Comparison of ENCODE assay signal across 10 cellular contexts in genomic region chr3:177827517-177828249, GRCh38.
DNase-seq lines count a peak whose midpoint lies in the region; ATAC-seq, FAIRE-seq and TF ChIP-seq lines count a peak whose summit lies in the region.
"Had no signal": no experiment of that assay in that cellular context is flagged by ENCODE, and none has a peak within 500 bp of the region (broad histone marks: within the 10 kb centered on the region; RNA-seq: fewer than 3 reads in every experiment).

No MANE protein-coding gene starts in this region.

- H3K27ac ChIP-seq in HCT116 (ENCODE audit: low read depth, low read length), result no peak overlapping the region
- H3K27ac ChIP-seq in left lung, result no peak overlapping the region
- H3K27ac ChIP-seq: SJSA1 had no signal

- no peak overlapping the region for H3K9ac ChIP-seq in HCT116 (ENCODE audit: low read length)

- H3K4me3 ChIP-seq in AG09309 (ENCODE audit: control insufficient read depth, low read depth, low read length), result no peak overlapping the region
- H3K4me3 ChIP-seq in HCT116 (replicated peaks in 1 of 2; ENCODE audit: low read depth in 1 of 2, low read length in 2 of 2), result no peak overlapping the region
- H3K4me3 ChIP-seq in left lung, result no peak overlapping the region
- H3K4me3 ChIP-seq: SJSA1 had no signal

- no peak for TF ChIP-seq POLR2A in HCT116 (IDR thresholded peaks at IDR 0.05; ENCODE audit: borderline replicate concordance, extremely low read depth, insufficient read depth, insufficient read length)
- TF ChIP-seq POLR2A in GM12892 (IDR thresholded peaks at IDR 0.05; ENCODE audit: low read depth, low read length), result no peak

- no peak overlapping the region for H3K4me3 Mint-ChIP-seq in WTC11

- ATAC-seq in HCT116, result peak; percentile 57
- no peak for ATAC-seq in WTC11
- ATAC-seq in left lung, result peak; percentile 33

- H3K79me2 ChIP-seq in HCT116 (ENCODE audit: insufficient read depth, low read length), result no peaks in the 10 kb centered on the region

- H3K9me3 ChIP-seq in HCT116 (ENCODE audit: control insufficient read depth in 1 of 2, insufficient read depth in 1 of 2, low read depth in 1 of 2, low read length in 2 of 2) (no peaks in the 10 kb centered on the region), left lung (no peaks in the 10 kb centered on the region)
- H3K9me3 ChIP-seq: SJSA1 had no signal

- no peaks in the 10 kb centered on the region for H3K36me3 ChIP-seq in HCT116 (ENCODE audit: control insufficient read depth in 1 of 2, insufficient read depth in 2 of 2, low read length in 2 of 2)
- no peaks in the 10 kb centered on the region for H3K36me3 ChIP-seq in left lung
- H3K36me3 ChIP-seq: SJSA1 had no signal

- no TSS peak for BruUV-seq in HCT116 (replicated peaks; lab: Mats Ljungman, UMichigan)

- no peaks in the 10 kb centered on the region for H3K27me3 Mint-ChIP-seq in WTC11 (ENCODE audit: low read depth)

- H3K36me3 Mint-ChIP-seq in WTC11, result no peaks in the 10 kb centered on the region

- no peak for TF ChIP-seq RAD21 in HCT116 (IDR thresholded peaks at IDR 0.05; ENCODE audit: low read depth)

- CTCF ChIA-PET in HCT116 (lab: Charles Lee), result interaction anchor here (1.6 kb wide), 1 partner anchor 9 kb away, joined by 3 read pairs; no protein-coding TSS in a partner anchor
- CTCF ChIA-PET in WTC11 (lab: Charles Lee), result no interaction called here

- no peak overlapping the region for H3K27ac Mint-ChIP-seq in WTC11

- H3K27me3 ChIP-seq in HCT116 (ENCODE audit: insufficient read depth, low read length) (no peaks in the 10 kb centered on the region; the same call in 1 of the 2 replicates), left lung (no peaks in the 10 kb centered on the region)
- H3K27me3 ChIP-seq: SJSA1 had no signal

- no peak overlapping the region for H2AFZ ChIP-seq in HCT116 (ENCODE audit: low read depth, low read length, poor library complexity, severe bottlenecking)

- H3K4me1 Mint-ChIP-seq in WTC11, result peaks cover 11% of the 10 kb centered on the region

- TF ChIP-seq CTCF in AG09309 (IDR thresholded peaks at IDR 0.05; ENCODE audit: control insufficient read depth, insufficient read depth, low read depth, low read length, missing control alignments) (no peak), HCT116 (IDR thresholded peaks at IDR 0.05 in 2 of 3, conservative IDR thresholded peaks at IDR 0.05 in 1 of 3; ENCODE audit: borderline replicate concordance in 1 of 3, insufficient read depth in 1 of 3, low read depth in 2 of 3, low read length in 2 of 3) (no peak), WTC11 (IDR thresholded peaks at IDR 0.05) (no peak), left lung (IDR thresholded peaks at IDR 0.05) (no peak)

- H3K4me1 ChIP-seq in HCT116 (ENCODE audit: control insufficient read depth in 1 of 2, insufficient read depth in 2 of 2, low read length in 2 of 2) (peaks cover 3 to 8% of the 10 kb centered on the region in 2 experiments; a peak in 2 of 4 replicates), left lung (peaks cover 19 to 45% of the 10 kb centered on the region in 2 donors)

- no peaks in the 10 kb centered on the region for H3K9me2 ChIP-seq in HCT116 (ENCODE audit: insufficient read depth)

- no peaks in the 10 kb centered on the region for H4K20me1 ChIP-seq in HCT116 (ENCODE audit: insufficient read depth)

- FAIRE-seq in GM12892 (lab: Jason Lieb, UNC), result no peak
- FAIRE-seq: G401.6 had no signal

- POLR2A ChIA-PET in HCT116 (lab: Charles Lee) (no interaction called here), WTC11 (lab: Charles Lee) (no interaction called here)

- DNase-seq in AG09309 (ENCODE audit: low read depth) (peak; percentile 71), HCT116 (ENCODE audit: low read depth, low spot score) (no peak), WTC11 (ENCODE audit: low spot score) (no peak), left lung (no peak), GM12892 (ENCODE audit: insufficient read length) (no peak), GF-D8 (lab: John Stamatoyannopoulos, UW) (no peak), iPS-NIHi11 (ENCODE audit: low spot score) (no peak), iPS-NIHi7 (ENCODE audit: extremely low spot score) (no peak)

- peak overlapping the region; percentile 7; the same call in 1 of the 2 replicates for H3K4me2 ChIP-seq in HCT116 (ENCODE audit: low read length)

- RAD21 ChIA-PET in HCT116 (lab: Charles Lee; ENCODE audit: low non-redundant PET in 1 of 2, low total read pairs in 2 of 2, uncharacterized antibody in 2 of 2, unreplicated experiment in 2 of 2), result no interaction called here

- intact Hi-C loops in HCT116 (cut with micrococcal nuclease), result no loop called here
- intact Hi-C loops in left lung (cut with DNase I), result no loop called here

- H3K9me3 Mint-ChIP-seq in WTC11, result no peaks in the 10 kb centered on the region

TF ChIP-seq in HCT116, 20 proteins besides CTCF, POLR2A, EP300 and RAD21:
- TF ChIP-seq JUND (IDR thresholded peaks at IDR 0.05) (0 out of 2 replicates have a peak, but pooled peaks have one; percentile 15), ZBTB33 (IDR thresholded peaks at IDR 0.05; ENCODE audit: extremely low read depth, insufficient replicate concordance, low read length) (no peak), SIN3A (IDR thresholded peaks at IDR 0.05; ENCODE audit: low read depth) (no peak), SRF (IDR thresholded peaks at IDR 0.05; ENCODE audit: low read depth) (no peak), CBX3 (IDR thresholded peaks at IDR 0.05; ENCODE audit: low read depth) (no peak), EZH2 (IDR thresholded peaks at IDR 0.05) (no peak), FOSL1 (IDR thresholded peaks at IDR 0.05; ENCODE audit: low read depth) (no peak)

TF ChIP-seq in WTC11, 78 proteins besides CTCF, POLR2A, EP300 and RAD21:
- TF ChIP-seq ZSCAN18 (CRISPR knock-in tag; IDR thresholded peaks at IDR 0.05) (no peak), ZNF121 (CRISPR knock-in tag; IDR thresholded peaks at IDR 0.05) (no peak), GTF2I (CRISPR knock-in tag; conservative IDR thresholded peaks at IDR 0.05) (no peak), SOX15 (CRISPR knock-in tag; IDR thresholded peaks at IDR 0.05) (no peak), GABPB1 (CRISPR knock-in tag; IDR thresholded peaks at IDR 0.05) (peak; percentile 50; the same call in 1 of the 2 replicates), ZNF396 (CRISPR knock-in tag; IDR thresholded peaks at IDR 0.05; ENCODE audit: borderline replicate concordance) (no peak)
